Comparison of ENCODE assay signal across 25 cellular contexts in genomic region chr2:159545080-159545479, GRCh38.
"Had no signal": no experiment of that assay in that cellular context is flagged by ENCODE, and none has a peak within 500 bp of the region (broad histone marks: within the 10 kb centered on the region; RNA-seq: fewer than 3 reads in every experiment).

No MANE protein-coding gene starts in this region.

- ATAC-seq: effector memory CD8-positive, alpha-beta T cell; foreskin keratinocyte; left colon; left ventricle myocardium superior; naive thymus-derived CD4-positive, alpha-beta T cell; pancreas; right cardiac atrium; stimulated activated naive CD8-positive, alpha-beta T cell treated with anti-CD3 and anti-CD28 coated beads, Interleukin-15, Interleukin-2, amounts not matched to agents 100 U/mL and 50 U/mL, for 24 hours had no signal

- H3K27ac Mint-ChIP-seq: effector memory CD8-positive, alpha-beta T cell; naive thymus-derived CD4-positive, alpha-beta T cell had no signal

- H3K4me2 ChIP-seq: hepatocyte had no signal

- H3K4me3 ChIP-seq: coronary artery, esophagus muscularis mucosa, hepatocyte, lung, pancreas, suprapubic skin, thyroid gland, upper lobe of left lung, uterus had no signal

- H3K4me1 Mint-ChIP-seq: neural crest cell had no signal

- DNase-seq: dorsolateral prefrontal cortex; effector memory CD8-positive, alpha-beta T cell; foreskin keratinocyte; head of caudate nucleus; left colon; left ventricle myocardium superior; mesenchymal stem cell; naive thymus-derived CD4-positive, alpha-beta T cell; nucleus accumbens; pancreas; right cardiac atrium; small intestine; stimulated activated CD4-positive, alpha-beta T cell treated with anti-CD3 and anti-CD28 coated beads, Interleukin-2, amount 100 ng/mL, for 48 hours; stimulated activated naive CD8-positive, alpha-beta T cell treated with anti-CD3 and anti-CD28 coated beads, Interleukin-15, Interleukin-2, amounts not matched to agents 100 U/mL and 50 U/mL, for 24 hours; thyroid gland; upper lobe of left lung; uterus had no signal

- H3K9me3 ChIP-seq: pancreas, thyroid gland had no signal

- H2AFZ ChIP-seq: hepatocyte had no signal

- H3K36me3 ChIP-seq: uterus had no signal

- H3K27me3 Mint-ChIP-seq: effector memory CD8-positive, alpha-beta T cell; progenitor cell of endocrine pancreas had no signal

- H3K27me3 ChIP-seq: dorsolateral prefrontal cortex, esophagus muscularis mucosa, foreskin keratinocyte, hepatocyte, pancreas, suprapubic skin, thyroid gland, upper lobe of left lung, uterus had no signal

- H3K4me1 ChIP-seq: foreskin keratinocyte, pancreas, suprapubic skin, thyroid gland, upper lobe of left lung, uterus had no signal

- H3K27ac ChIP-seq: coronary artery, dorsolateral prefrontal cortex, epithelial cell of prostate, esophagus muscularis mucosa, foreskin keratinocyte, hepatocyte, pancreas, suprapubic skin, thyroid gland, upper lobe of left lung, uterus had no signal

- H3K4me3 Mint-ChIP-seq: effector memory CD8-positive, alpha-beta T cell; naive thymus-derived CD4-positive, alpha-beta T cell; neural crest cell had no signal
